ENCODE assay signal across 7 cellular contexts in genomic region chr18:62522510-62523254, GRCh38. TPM values are rescaled to one million over a fixed set of nuclear protein-coding genes. Genes with fewer than 3 reads are reported as not detected.
DNase-seq lines count a peak whose midpoint lies in the region; ATAC-seq and TF ChIP-seq lines count a peak whose summit lies in the region.

TSS of gene ZCCHC2 (plus strand) at chr18:62523025. CDS start at chr18:62523425, 400 bp downstream.

- no peaks in the 10 kb centered on the region for H3K27me3 ChIP-seq in hepatocyte

- no peaks in the 10 kb centered on the region for H3K9me3 ChIP-seq in hepatocyte (ENCODE audit: low read depth)

- H3K36me3 ChIP-seq in hepatocyte (replicated peaks; ENCODE audit: insufficient read depth, low read depth) = no peaks in the 10 kb centered on the region

- H3K9me2 ChIP-seq in hepatocyte (replicated peaks; ENCODE audit: insufficient read depth) = no peaks in the 10 kb centered on the region

- H2AFZ ChIP-seq in hepatocyte = peak within 1 kb of the TSS; percentile 80

- H4K20me1 ChIP-seq in hepatocyte (ENCODE audit: insufficient read depth, poor library complexity, severe bottlenecking) = peaks cover 8% of the 10 kb centered on the region

- TF ChIP-seq CTCF in hepatocyte (IDR thresholded peaks at IDR 0.05; ENCODE audit: poor library complexity) = no peak

- peak within 1 kb of the TSS; percentile 91 for H3K27ac ChIP-seq in hepatocyte

- H3K4me2 ChIP-seq in hepatocyte = peak within 1 kb of the TSS; percentile 91

- DNase-seq in NCI-H2081 (lab: John Stamatoyannopoulos, UW) (peak; percentile 95 to 98), T1000 (lab: John Stamatoyannopoulos, UW) (peak; percentile 93), astrocyte of the hippocampus (ENCODE audit: low read depth, low spot score) (peak; percentile 99), hepatocyte (ENCODE audit: low spot score) (peak; percentile 99), retina (peak; percentile 100)

- 1% methylated on average over 55 of the region's 87 CpGs for WGBS in hepatocyte (ENCODE audit: low lambda C conversion rate, missing lambda C conversion rate)

- peaks cover 18% of the 10 kb centered on the region for H3K4me1 ChIP-seq in hepatocyte (ENCODE audit: insufficient read depth)

- H3K4me3 ChIP-seq in hepatocyte = peak within 1 kb of the TSS; percentile 84

- ATAC-seq in GM18508 (IDR thresholded peaks at IDR 0.05; ENCODE audit: insufficient read depth, unreplicated experiment) (peak; percentile 56), HG03025 (IDR thresholded peaks at IDR 0.05; ENCODE audit: low FRiP score, unreplicated experiment) (peak; percentile 65)

- peaks cover 45% of the 10 kb centered on the region for H3K79me2 ChIP-seq in hepatocyte

RNA-seq across cellular contexts. Expression of gene ZCCHC2, which starts in this region (rescaled TPM):
- 9.3 and 14.9 TPM in 2 replicates for total RNA-seq in hepatocyte
- polyA plus RNA-seq in hepatocyte = 3.3 and 5.2 TPM in 2 replicates

Comparison
In these comparisons a context has a peak if more than half of its experiments do, and no peak if none do; other contexts are left out.
1. Peak in every context shown above with its lines: DNase-seq, ATAC-seq, H3K4me3 ChIP-seq and H3K27ac ChIP-seq.